In the genomic region with DNA sequence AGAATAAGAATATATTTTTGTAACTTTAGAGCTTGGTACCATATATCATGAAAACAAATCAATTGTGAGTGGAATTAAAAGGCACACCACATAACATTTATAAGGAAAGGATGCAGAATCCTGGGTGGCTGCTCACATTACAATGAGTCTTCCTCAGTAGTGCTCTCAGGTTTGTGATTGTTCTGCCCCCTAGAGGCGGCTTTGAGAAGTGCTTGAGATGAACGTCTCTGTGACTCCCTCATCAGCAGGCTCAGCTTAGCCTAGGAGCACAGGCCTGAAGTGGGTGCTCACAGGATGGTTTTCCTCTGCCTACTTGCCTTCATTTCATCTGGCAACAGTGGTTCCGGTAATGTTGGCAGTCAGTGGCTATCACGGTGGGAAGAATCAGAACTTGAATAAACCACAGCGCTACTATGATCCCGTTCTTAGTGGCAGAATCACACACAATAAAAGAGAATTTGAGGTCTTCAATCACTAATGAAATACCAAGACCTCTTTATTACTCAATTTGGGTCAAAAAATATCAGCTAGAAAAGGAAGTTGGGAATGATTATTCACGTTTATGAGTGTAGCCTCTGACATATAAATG, we compare ENCODE assay signal across 7 cellular contexts. TPM values are rescaled to one million over a fixed set of nuclear protein-coding genes. Genes with fewer than 3 reads are reported as not detected.
DNase-seq lines count a peak whose midpoint lies in the region; ATAC-seq and TF ChIP-seq lines count a peak whose summit lies in the region.

No MANE protein-coding gene starts in this region.

- H3F3A ChIP-seq in SU-DHL-6 (ENCODE audit: insufficient read depth), result no peaks in the 10 kb centered on the region

- H3K36me3 ChIP-seq in SU-DHL-6 (ENCODE audit: low read length) (no peaks in the 10 kb centered on the region), right atrium auricular region (no peaks in the 10 kb centered on the region), sigmoid colon (no peaks in the 10 kb centered on the region)

- H3K9me3 ChIP-seq in SU-DHL-6 (ENCODE audit: insufficient read depth, low read length), result no peaks in the 10 kb centered on the region
- H3K9me3 ChIP-seq in right atrium auricular region, result no peaks in the 10 kb centered on the region
- H3K9me3 ChIP-seq in sigmoid colon, result no peaks in the 10 kb centered on the region

- no peaks in the 10 kb centered on the region for H3K27me3 ChIP-seq in SU-DHL-6 (ENCODE audit: low read length)
- H3K27me3 ChIP-seq in right atrium auricular region, result no peaks in the 10 kb centered on the region
- no peaks in the 10 kb centered on the region for H3K27me3 ChIP-seq in sigmoid colon

- TF ChIP-seq CTCF in GM13977 (IDR thresholded peaks at IDR 0.05; ENCODE audit: extremely low read depth, insufficient read depth, missing control alignments) (peak; percentile 84), SU-DHL-6 (IDR thresholded peaks at IDR 0.05; ENCODE audit: insufficient read depth, low read length, poor library complexity, severe bottlenecking) (peak; percentile 85), right atrium auricular region (IDR thresholded peaks at IDR 0.05) (peak; percentile 74 to 90), sigmoid colon (IDR thresholded peaks at IDR 0.05) (peak; percentile 20 to 82 (median 60))

- H3K4me2 ChIP-seq in SU-DHL-6 (ENCODE audit: low read depth, low read length, poor library complexity, severe bottlenecking), result no peak overlapping the region

- WGBS in sigmoid colon, 2 donors, result 33 to 40% methylated on average over 7 of the region's 7 CpGs

- TF ChIP-seq POLR2A in sigmoid colon (IDR thresholded peaks at IDR 0.05), result no peak

- H3K27ac ChIP-seq in SU-DHL-6 (ENCODE audit: low read depth, low read length) (no peak overlapping the region), right atrium auricular region (no peak overlapping the region), sigmoid colon (no peak overlapping the region)

- peak; percentile 98 for ATAC-seq in HG02623 (IDR thresholded peaks at IDR 0.05; ENCODE audit: unreplicated experiment)

- in situ Hi-C loops in GM13977 (cut with MboI; ENCODE audit: low pct_unique_long_range_greater_than_20kb, low sequenced_read_pairs, unreplicated experiment), result loop anchor here (10.0 kb wide), 1 partner anchor 168 kb away; no protein-coding TSS in a partner anchor

- H3K4me1 ChIP-seq in right atrium auricular region, result peaks cover 0 to 4% of the 10 kb centered on the region in 2 donors
- peaks cover 0 to 15% (median 5%) of the 10 kb centered on the region in 4 donors for H3K4me1 ChIP-seq in sigmoid colon

- H3K9ac ChIP-seq in SU-DHL-6 (ENCODE audit: low read length), result no peak overlapping the region

- no peaks in the 10 kb centered on the region for H3K79me2 ChIP-seq in SU-DHL-6 (ENCODE audit: insufficient read depth, low read length)

- TF ChIP-seq EP300 in sigmoid colon (IDR thresholded peaks at IDR 0.05), result no peak

- intact Hi-C loops in sigmoid colon (cut with DNase I), result loop anchor here (2.0 kb wide), 1 partner anchor 166 kb away; no protein-coding TSS in a partner anchor

- peak; percentile 85 for DNase-seq in GM13977 (ENCODE audit: low spot score)
- peak; percentile 53 for DNase-seq in NCI-H1048 (lab: John Stamatoyannopoulos, UW)
- DNase-seq in amniotic epithelial cell (ENCODE audit: low read depth), result peak; percentile 73
- DNase-seq in right atrium auricular region (ENCODE audit: low spot score), result peak; percentile 92
- DNase-seq in sigmoid colon, result peak; percentile 84

- no peaks in the 10 kb centered on the region for H3K9me2 ChIP-seq in SU-DHL-6 (replicated peaks; ENCODE audit: insufficient read depth, low read length)

- H3K4me3 ChIP-seq in SU-DHL-6 (ENCODE audit: insufficient read depth, low read length, poor library complexity, severe bottlenecking) (no peak overlapping the region), right atrium auricular region (no peak overlapping the region), sigmoid colon (no peak overlapping the region)

- H2AFZ ChIP-seq in SU-DHL-6 (ENCODE audit: low read depth, low read length, severe bottlenecking), result no peak overlapping the region

- H4K20me1 ChIP-seq in SU-DHL-6 (ENCODE audit: low read depth, low read length), result no peaks in the 10 kb centered on the region

RNA-seq across cellular contexts. Expression of gene B4GALT6, which starts 38.1 kb away (rescaled TPM):
- total RNA-seq in right atrium auricular region, result 1 to 10 TPM; 3.4 to 5.6 TPM
- total RNA-seq in sigmoid colon, result 1 to 10 TPM; 4.6 to 7.8 (median 5.0) TPM
- 1 to 10 TPM in 2 of 3 donors, not detected in 1; 1.2 to 2.5 TPM for polyA plus RNA-seq in sigmoid colon

RNA-seq across cellular contexts. Expression of gene SLC25A52, which starts 38.2 kb away (rescaled TPM):
- total RNA-seq in right atrium auricular region (not detected), sigmoid colon (not detected)
- not detected for polyA plus RNA-seq in sigmoid colon
